1 cellular context compared by ENCODE assay signal in the genomic region with DNA sequence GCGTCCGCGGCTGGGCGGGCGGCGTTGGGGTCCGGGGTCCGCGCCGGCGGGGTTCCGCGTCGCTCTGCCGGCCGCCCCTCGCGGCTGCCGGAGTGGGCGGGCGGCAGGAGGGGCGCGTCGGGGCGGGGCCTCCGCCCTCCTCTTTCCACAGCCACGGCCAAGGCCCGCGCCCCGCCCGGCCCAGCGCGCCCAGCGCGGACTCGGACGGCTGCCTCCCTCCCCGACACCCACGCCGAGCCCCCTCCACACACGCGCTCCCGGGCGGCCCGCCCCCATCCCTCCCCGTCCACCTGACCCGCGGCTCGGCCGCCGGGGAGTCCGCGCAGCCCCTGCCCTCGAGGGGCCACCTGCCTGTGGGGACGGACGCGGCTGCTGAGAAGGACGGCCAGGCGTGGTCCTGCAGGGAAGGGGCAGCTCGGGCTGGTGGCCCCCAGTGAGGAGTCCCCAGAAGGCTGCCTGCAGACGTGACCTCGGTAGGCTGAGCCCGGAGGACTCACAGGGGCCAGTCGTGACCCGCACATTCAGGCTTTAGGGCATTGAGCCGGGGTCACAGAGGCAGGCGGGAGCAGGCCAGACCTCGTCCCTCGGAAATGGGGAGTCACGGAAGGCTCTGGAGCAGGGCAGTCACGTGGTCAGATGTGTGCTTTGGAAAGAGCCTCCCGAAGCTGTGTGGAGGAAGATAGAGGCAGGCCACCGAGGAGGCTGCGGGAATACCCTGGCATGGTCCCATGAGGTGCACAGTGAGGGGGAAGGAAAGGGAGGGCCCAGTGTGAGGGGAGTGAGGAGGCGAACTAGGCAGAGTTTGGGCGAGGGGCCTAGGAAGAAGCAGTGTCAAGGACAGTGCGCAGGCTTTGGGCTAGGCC.
TF ChIP-seq lines count a peak whose summit lies in the region.

A gene (minus strand): TSS at position 94 of the 863 bp plus-strand sequence. CDS start 24,980 bp downstream, outside the sequence.

TF ChIP-seq in IMR-90, 13 proteins besides CTCF, POLR2A, EP300 and RAD21 (continued from another document):
- TF ChIP-seq MXI1 (IDR thresholded peaks at IDR 0.05; ENCODE audit: borderline replicate concordance, low read depth, low read length) (no peak), BHLHE40 (IDR thresholded peaks at IDR 0.05; ENCODE audit: low read depth, low read length) (no peak)
